9 cellular contexts compared by ENCODE assay signal in the genomic region with DNA sequence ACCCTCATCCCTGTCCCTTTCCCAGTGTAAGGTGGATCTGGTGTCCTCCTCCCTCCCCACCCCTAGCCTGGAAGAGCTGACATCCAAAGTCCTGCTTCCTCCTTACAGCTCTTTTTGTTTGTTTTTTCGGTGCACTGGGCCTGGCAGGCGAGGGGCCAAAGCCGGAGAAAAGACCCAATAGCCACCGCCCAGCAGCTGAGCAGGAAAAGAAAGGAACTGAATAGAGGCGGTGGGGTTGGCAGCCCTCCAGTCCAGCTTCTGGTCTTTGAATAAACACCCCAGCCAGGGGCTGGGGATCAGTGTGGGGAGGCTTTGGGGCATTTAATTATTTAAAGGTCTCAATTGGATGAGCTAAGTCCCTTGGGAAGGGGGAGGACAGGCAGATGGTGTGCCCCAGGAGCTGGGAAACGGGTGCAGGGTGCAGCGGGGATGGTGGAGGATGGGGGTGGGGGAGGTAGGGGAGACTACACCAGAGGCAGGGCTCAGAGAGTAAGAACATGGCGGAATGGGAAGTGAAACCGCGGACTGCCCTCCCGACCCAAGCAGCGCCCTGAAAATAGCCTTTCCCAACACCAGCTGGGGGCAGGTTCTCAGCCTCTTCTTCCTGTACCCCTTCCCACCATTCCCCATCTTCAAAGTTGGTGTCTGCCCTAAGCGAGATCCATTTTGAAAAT. TPM values are rescaled to one million over a fixed set of nuclear protein-coding genes. Genes with fewer than 3 reads are reported as not detected.
DNase-seq lines count a peak whose midpoint lies in the region; ATAC-seq and TF ChIP-seq lines count a peak whose summit lies in the region.
"Had no signal": no experiment of that assay in that cellular context is flagged by ENCODE, and none has a peak within 500 bp of the region (broad histone marks: within the 10 kb centered on the region; RNA-seq: fewer than 3 reads in every experiment).

No MANE protein-coding gene starts in this region.

- no peak overlapping the region for H3K9ac ChIP-seq in smooth muscle cell (ENCODE audit: low read depth)

- H3K27ac Mint-ChIP-seq in natural killer cell treated with Interleukin-12 subunit alpha and Interleukin-12 subunit beta and Interleukin-15 and Interleukin-18, amount 100 ng/mL, for 72 hours = peak overlapping the region; percentile 90 to 95

- no peaks in the 10 kb centered on the region for H4K20me1 ChIP-seq in smooth muscle cell (ENCODE audit: low read depth)

- no peaks in the 10 kb centered on the region for H3K79me2 ChIP-seq in smooth muscle cell (ENCODE audit: low read depth)

- peaks cover 49% of the 10 kb centered on the region for H3K4me1 ChIP-seq in smooth muscle cell (ENCODE audit: low read depth)

- ATAC-seq in natural killer cell treated with Interleukin-12 subunit alpha and Interleukin-12 subunit beta and Interleukin-15 and Interleukin-18, amount 100 ng/mL, for 72 hours = no peak
- no peak for ATAC-seq in HG03520 (IDR thresholded peaks at IDR 0.05; ENCODE audit: unreplicated experiment)
- no peak for ATAC-seq in activated CD4-positive, CD25-positive, alpha-beta regulatory T cell treated with anti-CD3 and anti-CD28 coated beads, Interleukin-2, amount 50 U/mL, for 24 hours

- H3K4me2 ChIP-seq in smooth muscle cell = no peak overlapping the region

- peaks cover 70 to 75% of the 10 kb centered on the region in 2 donors for H3K4me1 Mint-ChIP-seq in natural killer cell treated with Interleukin-12 subunit alpha and Interleukin-12 subunit beta and Interleukin-15 and Interleukin-18, amount 100 ng/mL, for 72 hours (ENCODE audit: low read depth in 2 of 2)

- peak overlapping the region; percentile 93 for H3K4me3 Mint-ChIP-seq in natural killer cell treated with Interleukin-12 subunit alpha and Interleukin-12 subunit beta and Interleukin-15 and Interleukin-18, amount 100 ng/mL, for 72 hours

- no peaks in the 10 kb centered on the region for H3K27me3 Mint-ChIP-seq in natural killer cell treated with Interleukin-12 subunit alpha and Interleukin-12 subunit beta and Interleukin-15 and Interleukin-18, amount 100 ng/mL, for 72 hours

- H3K27me3 ChIP-seq in smooth muscle cell (ENCODE audit: low read depth) = no peaks in the 10 kb centered on the region

- H3K36me3 ChIP-seq in smooth muscle cell (ENCODE audit: low read depth) = no peaks in the 10 kb centered on the region

- WGBS in smooth muscle cell (ENCODE audit: low lambda C conversion rate) = 84% methylated on average over 8 of the region's 13 CpGs

- no peaks in the 10 kb centered on the region for H3F3A ChIP-seq in smooth muscle cell (ENCODE audit: low read depth)

- no peaks in the 10 kb centered on the region for H3K36me3 Mint-ChIP-seq in natural killer cell treated with Interleukin-12 subunit alpha and Interleukin-12 subunit beta and Interleukin-15 and Interleukin-18, amount 100 ng/mL, for 72 hours

- no peak overlapping the region for H2AFZ ChIP-seq in smooth muscle cell (ENCODE audit: low read depth)

- H3K27ac ChIP-seq in coronary artery (peak overlapping the region; percentile 42 to 92), smooth muscle cell (ENCODE audit: low read depth) (no peak overlapping the region)

- TF ChIP-seq CTCF in coronary artery (IDR thresholded peaks at IDR 0.05) (no peak), smooth muscle cell (IDR thresholded peaks at IDR 0.05; ENCODE audit: borderline replicate concordance, insufficient read depth, poor library complexity, severe bottlenecking) (no peak)

- no peaks in the 10 kb centered on the region for H3K9me3 ChIP-seq in smooth muscle cell (replicated peaks; ENCODE audit: low read depth)

- DNase-seq in H4 (ENCODE audit: low spot score) (peak; percentile 64), NCI-H446 treated with DMSO at 0.1 percent for 48 hours (lab: John Stamatoyannopoulos, UW) (peak; percentile 91), coronary artery (ENCODE audit: low spot score) (no peak), LoVo (ENCODE audit: low spot score) (no peak), smooth muscle cell (lab: John Stamatoyannopoulos, UW; ENCODE audit: unreplicated experiment) (no peak)
- no peak for DNase-seq in natural killer cell treated with Interleukin-12 subunit alpha and Interleukin-12 subunit beta and Interleukin-15 and Interleukin-18, amount 100 ng/mL, for 72 hours (ENCODE audit: low spot score)

- no peaks in the 10 kb centered on the region for H3K9me3 Mint-ChIP-seq in natural killer cell treated with Interleukin-12 subunit alpha and Interleukin-12 subunit beta and Interleukin-15 and Interleukin-18, amount 100 ng/mL, for 72 hours

- H3K4me3 ChIP-seq in coronary artery (no peak overlapping the region), smooth muscle cell (no peak overlapping the region)

RNA-seq across cellular contexts. Expression of gene BTG2, which starts 20.2 kb away (rescaled TPM):
- 11.2 and 11.7 TPM in 2 replicates for total RNA-seq in H4 (2014; rRNA removed; shearing (Covaris generic))
- total RNA-seq in natural killer cell treated with Interleukin-12 subunit alpha and Interleukin-12 subunit beta and Interleukin-15 and Interleukin-18, amount 100 ng/mL, for 72 hours = 100 to 1,000 TPM in 1 of 2 donors, 10 to 100 TPM in 1; 82.6 to 157 TPM
- 80.0 and 96.1 TPM in 2 replicates for total RNA-seq in smooth muscle cell
- polyA plus RNA-seq in smooth muscle cell = 93.8 and 101 TPM in 2 replicates

RNA-seq across cellular contexts. Expression of gene FMOD, which starts 25.4 kb away (rescaled TPM):
- total RNA-seq in H4 (2014; rRNA removed; shearing (Covaris generic)) = 0.10 TPM in 1 of 2 replicates, not detected in the other
- total RNA-seq in natural killer cell treated with Interleukin-12 subunit alpha and Interleukin-12 subunit beta and Interleukin-15 and Interleukin-18, amount 100 ng/mL, for 72 hours = not detected
- total RNA-seq in smooth muscle cell = 247 and 332 TPM in 2 replicates
- 207 and 369 TPM in 2 replicates for polyA plus RNA-seq in smooth muscle cell
- total RNA-seq: M059J had no signal

Comparison
In these comparisons a context has a peak if more than half of its experiments do, and no peak if none do; other contexts are left out.
1. DNase-seq: peak in H4 (single experiment) and NCI-H446 treated with DMSO at 0.1 percent for 48 hours (single experiment); none in coronary artery (single experiment), natural killer cell treated with Interleukin-12 subunit alpha and Interleukin-12 subunit beta and Interleukin-15 and Interleukin-18, amount 100 ng/mL, for 72 hours (single experiment), LoVo (single experiment) and smooth muscle cell (single experiment).
2. RNA of gene FMOD, which starts 25.4 kb away (total RNA-seq): 247 to 332 TPM in smooth muscle cell; not detected in natural killer cell treated with Interleukin-12 subunit alpha and Interleukin-12 subunit beta and Interleukin-15 and Interleukin-18, amount 100 ng/mL, for 72 hours and 0.10 TPM in H4; every median in the first group is over 100 times any median in the second.